Comparison of ENCODE assay signal across 21 cellular contexts in the genomic region with DNA sequence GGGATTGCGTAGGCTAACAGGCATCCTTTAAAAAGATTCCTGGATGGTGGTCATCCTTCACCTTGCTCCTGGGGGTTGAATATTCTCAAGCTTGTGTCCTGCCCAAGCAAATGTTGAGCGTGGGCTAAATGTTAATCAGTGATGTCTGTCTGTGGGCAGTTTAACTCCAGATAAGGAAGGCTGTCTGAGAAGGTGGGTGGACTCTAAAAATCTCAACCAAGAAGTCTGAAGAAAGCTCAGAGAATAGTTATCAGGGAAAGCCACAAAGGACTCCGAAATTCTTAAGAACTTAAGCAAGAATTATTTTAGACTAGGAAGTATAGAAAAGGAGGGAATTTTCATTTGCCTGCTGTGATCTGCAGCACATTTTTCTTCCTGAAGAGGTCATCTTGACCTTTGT.
"Had no signal": no experiment of that assay in that cellular context is flagged by ENCODE, and none has a peak within 500 bp of the region (broad histone marks: within the 10 kb centered on the region; RNA-seq: fewer than 3 reads in every experiment).

No MANE protein-coding gene starts in this region.

- H3K9ac ChIP-seq: SK-N-SH had no signal

- H3K4me2 ChIP-seq: SK-N-SH had no signal

- DNase-seq: Karpas-422, KBM-7, MG63, NCI-H1092, NCI-H1105 treated with DMSO at 0.1 percent for 48 hours, NCI-H1417 treated with DMSO at 0.1 percent for 48 hours, NCI-H187, NCI-H2029, NCI-H2081 treated with DMSO at 0.1 percent for 48 hours, NCI-H2171, NCI-H226, NCI-H446, NCI-H510A, NCI-H524 treated with DMSO at 0.1 percent for 48 hours, NCI-H69, NCI-H774, PC-3, SHP77, SK-N-SH had no signal

- H3K4me3 ChIP-seq: MG63 had no signal

- H3K27me3 ChIP-seq: MG63 had no signal

- H3K36me3 ChIP-seq: MG63 had no signal

- H3K9me3 ChIP-seq: MG63, SK-N-SH had no signal

- H3K27ac ChIP-seq: RWPE1 had no signal

- ATAC-seq: Panc1, PC-3 had no signal
